10 cellular contexts compared by ENCODE assay signal in the genomic region with DNA sequence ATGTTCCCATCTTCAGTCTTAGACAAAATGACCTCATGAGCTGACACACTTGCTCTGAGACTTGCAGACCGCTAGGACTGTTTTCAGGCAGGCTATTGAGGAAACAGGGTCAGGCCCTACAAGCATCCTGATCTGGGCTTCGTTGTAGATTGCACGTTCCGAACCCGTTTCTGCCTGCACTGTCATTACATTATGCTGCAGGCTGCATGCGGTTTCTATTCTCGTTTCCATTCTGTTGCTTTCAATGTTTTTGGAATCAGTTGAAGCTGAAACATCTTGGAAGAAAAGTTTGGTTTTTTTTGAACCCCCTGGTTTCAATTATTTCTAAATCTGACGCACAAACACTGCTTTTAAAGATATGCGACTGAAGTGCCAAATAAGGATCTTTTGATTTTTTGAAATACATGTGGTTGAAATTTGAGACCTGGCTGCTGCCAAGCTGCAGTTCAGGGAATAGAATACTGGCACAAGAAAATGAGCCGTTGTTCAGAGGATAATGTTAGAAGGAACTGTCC.
DNase-seq lines count a peak whose midpoint lies in the region; ATAC-seq and TF ChIP-seq lines count a peak whose summit lies in the region.
"Had no signal": no experiment of that assay in that cellular context is flagged by ENCODE, and none has a peak within 500 bp of the region (broad histone marks: within the 10 kb centered on the region; RNA-seq: fewer than 3 reads in every experiment).

No MANE protein-coding gene starts in this region.

- H3K9me3 ChIP-seq in H9 (ENCODE audit: control insufficient read depth, low read depth, low read length), result no peaks in the 10 kb centered on the region
- H3K9me3 ChIP-seq in fibroblast of lung (ENCODE audit: control insufficient read depth, insufficient read depth, low read depth, low read length), result no peaks in the 10 kb centered on the region
- no peaks in the 10 kb centered on the region for H3K9me3 ChIP-seq in skeletal muscle satellite cell (replicated peaks; ENCODE audit: low read length)

- H2AK5ac ChIP-seq in H9 (ENCODE audit: insufficient read length, low read length), result no peak overlapping the region

- peaks cover 3% of the 10 kb centered on the region in 2 experiments; a peak in 2 of 5 replicates for H3K9me3 Mint-ChIP-seq in H9

- H3K56ac ChIP-seq in H9 (ENCODE audit: insufficient read length, low read depth, low read length), result no peak overlapping the region

- H3K4me2 ChIP-seq in H9 (ENCODE audit: insufficient read depth, insufficient read length, low read length) (no peak overlapping the region), fibroblast of lung (ENCODE audit: extremely low read depth, insufficient read depth, low read length) (peak overlapping the region; percentile 96), skeletal muscle satellite cell (ENCODE audit: low read length) (peak overlapping the region; percentile 84)

- no CpG with 5 or more reads among the region's 10 CpGs for WGBS in H9 (ENCODE audit: extremely low coverage, insufficient read length, low lambda C conversion rate)

- no peak overlapping the region for H4K5ac ChIP-seq in H9 (ENCODE audit: insufficient read length, low read depth, low read length)

- H3K4me3 Mint-ChIP-seq in H9, result no peak overlapping the region
- H3K4me3 Mint-ChIP-seq: activated naive CD4-positive, alpha-beta T cell treated with anti-CD3 and anti-CD28 coated beads for 36 hours had no signal

- H3T11ph ChIP-seq in H9 (ENCODE audit: low read length), result no peak overlapping the region

- H3K36me3 Mint-ChIP-seq in H9 (ENCODE audit: insufficient read depth in 1 of 3, low read depth in 3 of 3), result no peaks in the 10 kb centered on the region; a peak in 3 of 7 replicates

- H3K14ac ChIP-seq in H9 (ENCODE audit: insufficient read depth, low read length), result no peak overlapping the region; the same call in 1 of the 2 replicates

- no peak for DNase-seq in H9
- DNase-seq in SK-MEL-5 (ENCODE audit: low read depth, low spot score), result peak; percentile 30
- DNase-seq in fibroblast of lung (ENCODE audit: low read depth in 2 of 2), result peak; percentile 85 to 95
- no peak for DNase-seq in stimulated activated CD4-positive, alpha-beta T cell treated with anti-CD3 and anti-CD28 coated beads, Interleukin-2, amount 100 ng/mL, for 24 hours
- DNase-seq: activated naive CD4-positive, alpha-beta T cell treated with anti-CD3 and anti-CD28 coated beads for 36 hours; transverse colon had no signal

- peak overlapping the region; percentile 50 for H2AFZ ChIP-seq in H9 (ENCODE audit: low read length)
- H2AFZ ChIP-seq in fibroblast of lung (ENCODE audit: low read length), result peak overlapping the region; percentile 73

- ATAC-seq in GM21360 (IDR thresholded peaks at IDR 0.05; ENCODE audit: unreplicated experiment), result no peak
- ATAC-seq in GM21717 (IDR thresholded peaks at IDR 0.05; ENCODE audit: unreplicated experiment), result no peak
- ATAC-seq in HG02852 (IDR thresholded peaks at IDR 0.05; ENCODE audit: unreplicated experiment), result no peak

- H3K27ac ChIP-seq in H9 (ENCODE audit: insufficient read length, low read depth, low read length) (no peak overlapping the region), fibroblast of lung (ENCODE audit: insufficient read depth, low read length) (peak overlapping the region; percentile 60)

- no peak overlapping the region for H3K18ac ChIP-seq in H9 (ENCODE audit: insufficient read length, low read depth, low read length)

- no peak overlapping the region for H4K91ac ChIP-seq in H9 (ENCODE audit: insufficient read length, low read depth, low read length)

- H2BK5ac ChIP-seq in H9 (ENCODE audit: insufficient read length, low read length), result no peak overlapping the region

- in situ Hi-C loops in SK-MEL-5 (cut with HindIII; ENCODE audit: low pct_unique_long_range_greater_than_20kb, low sequenced_read_pairs), result no loop called here

- H3K4ac ChIP-seq in H9 (ENCODE audit: low read depth, low read length), result no peak overlapping the region

- H3K4me3 ChIP-seq in fibroblast of lung (replicated peaks in 1 of 4; ENCODE audit: control extremely low read depth in 1 of 4, insufficient read depth in 1 of 4, low read depth in 3 of 4, low read length in 4 of 4), result peak overlapping the region; percentile 1 to 57 (median 34)
- H3K4me3 ChIP-seq in skeletal muscle satellite cell (ENCODE audit: low read length), result peak overlapping the region; percentile 60
- H3K4me3 ChIP-seq: transverse colon had no signal

- no peaks in the 10 kb centered on the region for H3K79me2 ChIP-seq in H9 (ENCODE audit: insufficient read depth, low read length)
- no peaks in the 10 kb centered on the region for H3K79me2 ChIP-seq in fibroblast of lung (ENCODE audit: control insufficient read depth, insufficient read depth, low read length)

- no peak overlapping the region for H2BK20ac ChIP-seq in H9 (ENCODE audit: low read depth, low read length, poor library complexity, severe bottlenecking)

- H3K27me3 Mint-ChIP-seq in H9 (ENCODE audit: low read depth), result no peaks in the 10 kb centered on the region

- no peaks in the 10 kb centered on the region for H3K27me3 ChIP-seq in H9 (ENCODE audit: insufficient read depth, low read length)
- H3K27me3 ChIP-seq in fibroblast of lung (ENCODE audit: control insufficient read depth, insufficient read depth, low read length), result no peaks in the 10 kb centered on the region
- H3K27me3 ChIP-seq in skeletal muscle satellite cell (ENCODE audit: control insufficient read depth, insufficient read depth, low read length), result no peaks in the 10 kb centered on the region
- H3K27me3 ChIP-seq: transverse colon had no signal

- H3K79me1 ChIP-seq in H9 (ENCODE audit: insufficient read depth, low read depth, low read length, poor library complexity, severe bottlenecking), result no peaks in the 10 kb centered on the region

- TF ChIP-seq CTCF in H9 (conservative IDR thresholded peaks at IDR 0.05) (no peak), fibroblast of lung (conservative IDR thresholded peaks at IDR 0.05 in 1 of 2, IDR thresholded peaks at IDR 0.05 in 1 of 2; ENCODE audit: low read depth in 1 of 2, low read length in 2 of 2) (peak; percentile 5 to 29)

- H3K4me1 ChIP-seq in H9 (ENCODE audit: insufficient read depth, low read length), result no peaks in the 10 kb centered on the region
- H3K4me1 ChIP-seq in fibroblast of lung (ENCODE audit: control insufficient read depth, extremely low read depth, insufficient read depth, low read length), result no peaks in the 10 kb centered on the region
- H3K4me1 ChIP-seq in skeletal muscle satellite cell (ENCODE audit: control insufficient read depth, insufficient read depth, low read length), result peaks cover 17% of the 10 kb centered on the region

- H3K36me3 ChIP-seq in fibroblast of lung (ENCODE audit: control insufficient read depth, insufficient read depth, low read length) (no peaks in the 10 kb centered on the region), skeletal muscle satellite cell (ENCODE audit: insufficient read depth, low read length) (no peaks in the 10 kb centered on the region)
- H3K36me3 ChIP-seq: transverse colon had no signal

- H3K9ac ChIP-seq in H9 (ENCODE audit: extremely low read depth, insufficient read length, low read length) (no peak overlapping the region), fibroblast of lung (ENCODE audit: insufficient read depth, low read length) (no peak overlapping the region), skeletal muscle satellite cell (ENCODE audit: low read depth, low read length) (peak overlapping the region; percentile 51)

- H2BK12ac ChIP-seq in H9 (ENCODE audit: insufficient read length, low read depth, low read length), result no peak overlapping the region

- H4K20me1 ChIP-seq in H9 (ENCODE audit: control insufficient read depth, insufficient read depth, insufficient read length) (no peaks in the 10 kb centered on the region), fibroblast of lung (ENCODE audit: control insufficient read depth, extremely low read depth, insufficient read depth, low read length) (no peaks in the 10 kb centered on the region)

- no peak overlapping the region for H2BK120ac ChIP-seq in H9 (ENCODE audit: low read depth, low read length, poor library complexity, severe bottlenecking)

- H3K23ac ChIP-seq in H9 (ENCODE audit: insufficient read length, low read depth, low read length), result no peak overlapping the region

- H2BK15ac ChIP-seq in H9 (ENCODE audit: low read depth, low read length), result no peak overlapping the region

- H3K23me2 ChIP-seq in H9 (ENCODE audit: insufficient read length, low read depth, low read length, poor library complexity, severe bottlenecking), result no peaks in the 10 kb centered on the region

- H3K4me1 Mint-ChIP-seq in H9, result no peaks in the 10 kb centered on the region

- H4K8ac ChIP-seq in H9 (replicated peaks; ENCODE audit: insufficient read length, low read depth, low read length), result no peak overlapping the region

- H3K27ac Mint-ChIP-seq in H9, result no peak overlapping the region
- H3K27ac Mint-ChIP-seq: activated naive CD4-positive, alpha-beta T cell treated with anti-CD3 and anti-CD28 coated beads for 36 hours had no signal

Comparison
In these comparisons a context has a peak if more than half of its experiments do, and no peak if none do; other contexts are left out.
1. DNase-seq: peak in SK-MEL-5 (single experiment) and fibroblast of lung (2 of 2); none in H9 (single experiment) and stimulated activated CD4-positive, alpha-beta T cell treated with anti-CD3 and anti-CD28 coated beads, Interleukin-2, amount 100 ng/mL, for 24 hours (0 of 2).